ENCODE assay signal across 36 cellular contexts in genomic region chr2:96937586-96937985, GRCh38. TPM values are rescaled to one million over a fixed set of nuclear protein-coding genes. Genes with fewer than 3 reads are reported as not detected.
"Had no signal": no experiment of that assay in that cellular context is flagged by ENCODE, and none has a peak within 500 bp of the region (broad histone marks: within the 10 kb centered on the region; RNA-seq: fewer than 3 reads in every experiment).

No MANE protein-coding gene starts in this region.

- DNase-seq: activated B cell treated with CpG ODN at 0.5 μM for 24 hours; activated CD4-positive, alpha-beta memory T cell treated with anti-CD3 and anti-CD28 coated beads for 36 hours; activated CD4-positive, alpha-beta T cell treated with anti-CD3 and anti-CD28 coated beads for 4 hours; activated CD4-positive, alpha-beta T cell treated with anti-CD3 and anti-CD28 coated beads, Interleukin-2, amount 10 ng/mL, durations not matched to agents 24 days and 14 days; activated CD4-positive, alpha-beta T cell treated with anti-CD3 and anti-CD28 coated beads, Interleukin-2, amount 50 U/mL, for 1 hour; activated CD4-positive, alpha-beta T cell treated with anti-CD3 and anti-CD28 coated beads, Interleukin-2, amount 50 U/mL, for 4 hours; activated CD4-positive, CD25-positive, alpha-beta regulatory T cell treated with anti-CD3 and anti-CD28 coated beads, Interleukin-2, amount 50 U/mL, for 72 hours; activated CD8-positive, alpha-beta memory T cell treated with anti-CD3 and anti-CD28 coated beads, Interleukin-2, amount 50 U/mL, for 4 hours; activated CD8-positive, alpha-beta T cell treated with anti-CD3 and anti-CD28 coated beads for 36 hours; activated effector memory CD4-positive, alpha-beta T cell treated with anti-CD3 and anti-CD28 coated beads, Interleukin-2, amount 50 U/mL, for 16 hours; activated gamma-delta T cell treated with Interleukin-2 at 50 U/mL for 16 hours; activated naive CD4-positive, alpha-beta T cell; activated naive CD4-positive, alpha-beta T cell treated with anti-CD3 and anti-CD28 coated beads for 36 hours; activated naive CD4-positive, alpha-beta T cell treated with anti-CD3 and anti-CD28 coated beads, Interleukin-2, amount 50 U/mL, for 16 hours; activated naive CD8-positive, alpha-beta T cell treated with anti-CD3 and anti-CD28 coated beads for 36 hours; activated T-cell treated with anti-CD3 and anti-CD28 coated beads for 4 hours; activated T-cell treated with anti-CD3 and anti-CD28 coated beads, Interleukin-2, amount 50 U/mL, for 1 hour; activated T-cell treated with anti-CD3 and anti-CD28 coated beads, Interleukin-2, amount 50 U/mL, for 4 hours; activated T-cell treated with anti-CD3 and anti-CD28 coated beads, Interleukin-2, amount 50 U/mL, for 72 hours; adrenal gland; amniotic stem cell; body of pancreas; brain microvascular endothelial cell; central memory CD4-positive, alpha-beta T cell; T-helper 1 cell; T-helper 2 cell; T-helper 9 cell had no signal

- H3K9me3 Mint-ChIP-seq: activated T-cell treated with anti-CD3 and anti-CD28 coated beads, Interleukin-2, amount 50 U/mL, for 4 hours; activated T-cell treated with anti-CD3 and anti-CD28 coated beads, Interleukin-2, amount 50 U/mL, for 72 hours had no signal

- H3K27me3 ChIP-seq: adrenal gland, body of pancreas, brain microvascular endothelial cell, breast epithelium had no signal

- H3K27ac ChIP-seq: adrenal gland, body of pancreas, brain microvascular endothelial cell, breast epithelium, VCaP had no signal

- H3K27me3 Mint-ChIP-seq: activated B cell treated with CpG ODN at 0.5 μM for 24 hours; activated CD4-positive, alpha-beta memory T cell treated with anti-CD3 and anti-CD28 coated beads for 36 hours; activated CD8-positive, alpha-beta T cell treated with anti-CD3 and anti-CD28 coated beads for 36 hours; activated naive CD8-positive, alpha-beta T cell treated with anti-CD3 and anti-CD28 coated beads for 36 hours; activated T-helper 17 cell treated with anti-CD3 and anti-CD28 coated beads, Interleukin-2, amount 50 U/mL, for 72 hours had no signal

- H3K27ac Mint-ChIP-seq: activated B cell treated with CpG ODN at 0.5 μM for 24 hours; activated CD4-positive, alpha-beta memory T cell treated with anti-CD3 and anti-CD28 coated beads for 36 hours; activated CD4-positive, alpha-beta T cell treated with anti-CD3 and anti-CD28 coated beads, Interleukin-2, amount 10 ng/mL, durations not matched to agents 24 days and 14 days; activated CD8-positive, alpha-beta T cell treated with anti-CD3 and anti-CD28 coated beads for 36 hours; activated naive CD4-positive, alpha-beta T cell treated with anti-CD3 and anti-CD28 coated beads for 36 hours; activated naive CD8-positive, alpha-beta T cell treated with anti-CD3 and anti-CD28 coated beads for 36 hours; activated T-cell treated with anti-CD3 and anti-CD28 coated beads, Interleukin-2, amount 50 U/mL, for 72 hours; activated T-helper 1 cell treated with anti-CD3 and anti-CD28 coated beads, Interleukin-12 subunit alpha, Interleukin-12 subunit beta, Interleukin-2, Interleukin-4 antibody, amounts not matched to agents 30 ng/mL and 10 ng/mL and 1 ng/mL, durations not matched to agents 14 hours and 24 hours and 36 hours; activated T-helper 17 cell treated with anti-CD3 and anti-CD28 coated beads, Interleukin-2, amount 50 U/mL, for 72 hours; T-helper 1 cell treated with Interleukin-12 subunit alpha and Interleukin-12 subunit beta and Interleukin-4 antibody, amounts not matched to agents 30 μg/mL and 1 μg/mL, for 36 hours; T-helper 2 cell treated with Interferon-gamma antibody and Interleukin-4, amounts not matched to agents 5 μg/mL and 100 μg/mL, for 36 hours had no signal

- H3K4me3 ChIP-seq: adrenal gland, body of pancreas, breast epithelium had no signal

- ATAC-seq: activated CD8-positive, alpha-beta T cell treated with anti-CD3 and anti-CD28 coated beads for 36 hours; activated naive CD4-positive, alpha-beta T cell treated with anti-CD3 and anti-CD28 coated beads, Interleukin-2, amount 50 U/mL, for 72 hours; activated T-cell treated with anti-CD3 and anti-CD28 coated beads, Interleukin-2, amount 50 U/mL, for 4 hours; activated T-cell treated with anti-CD3 and anti-CD28 coated beads, Interleukin-2, amount 50 U/mL, for 72 hours; activated T-helper 17 cell treated with anti-CD3 and anti-CD28 coated beads, Interleukin-2, amount 50 U/mL, for 72 hours; body of pancreas had no signal

- H3K36me3 ChIP-seq: adrenal gland, brain microvascular endothelial cell, breast epithelium had no signal

- FAIRE-seq: astrocyte, TTC549 had no signal

- H3K4me3 Mint-ChIP-seq: activated B cell treated with CpG ODN at 0.5 μM for 24 hours; activated CD4-positive, alpha-beta memory T cell treated with anti-CD3 and anti-CD28 coated beads for 36 hours; activated CD4-positive, alpha-beta T cell treated with anti-CD3 and anti-CD28 coated beads, Interleukin-2, amount 10 ng/mL, durations not matched to agents 24 days and 14 days; activated CD8-positive, alpha-beta T cell treated with anti-CD3 and anti-CD28 coated beads for 36 hours; activated naive CD4-positive, alpha-beta T cell treated with anti-CD3 and anti-CD28 coated beads for 36 hours; activated naive CD8-positive, alpha-beta T cell treated with anti-CD3 and anti-CD28 coated beads for 36 hours; activated T-cell treated with anti-CD3 and anti-CD28 coated beads, Interleukin-2, amount 50 U/mL, for 4 hours; activated T-cell treated with anti-CD3 and anti-CD28 coated beads, Interleukin-2, amount 50 U/mL, for 72 hours; activated T-helper 1 cell treated with anti-CD3 and anti-CD28 coated beads, Interleukin-12 subunit alpha, Interleukin-12 subunit beta, Interleukin-2, Interleukin-4 antibody, amounts not matched to agents 30 ng/mL and 10 ng/mL and 1 ng/mL, durations not matched to agents 14 hours and 24 hours and 36 hours; activated T-helper 17 cell treated with anti-CD3 and anti-CD28 coated beads, Interleukin-2, amount 50 U/mL, for 72 hours; T-helper 1 cell treated with Interleukin-12 subunit alpha and Interleukin-12 subunit beta and Interleukin-4 antibody, amounts not matched to agents 30 μg/mL and 1 μg/mL, for 36 hours; T-helper 2 cell treated with Interferon-gamma antibody and Interleukin-4, amounts not matched to agents 5 μg/mL and 100 μg/mL, for 36 hours had no signal

- H3K4me1 ChIP-seq: adrenal gland, body of pancreas, breast epithelium had no signal

- H3K9me3 ChIP-seq: adrenal gland, body of pancreas, breast epithelium had no signal

RNA-seq across cellular contexts. Expression of gene FAM178B, which starts 48.8 kb away (rescaled TPM):
- total RNA-seq: activated B cell treated with CpG ODN at 0.5 μM for 24 hours; activated CD4-positive, alpha-beta T cell treated with anti-CD3 and anti-CD28 coated beads, Interleukin-2, amount 10 ng/mL, durations not matched to agents 24 days and 14 days; activated T-helper 1 cell treated with anti-CD3 and anti-CD28 coated beads, Interleukin-12 subunit alpha, Interleukin-12 subunit beta, Interleukin-2, Interleukin-4 antibody, amounts not matched to agents 30 ng/mL and 10 ng/mL and 1 ng/mL, durations not matched to agents 14 hours and 24 hours and 36 hours; activated T-helper 17 cell treated with anti-CD3 and anti-CD28 coated beads, Interleukin-2, amount 50 U/mL, for 72 hours; astrocyte; body of pancreas had no signal
